Comparison of ENCODE assay signal across 12 cellular contexts in genomic region chr9:131999692-132000551, GRCh38.
DNase-seq lines count a peak whose midpoint lies in the region; ATAC-seq and TF ChIP-seq lines count a peak whose summit lies in the region.
"Had no signal": no experiment of that assay in that cellular context is flagged by ENCODE, and none has a peak within 500 bp of the region (broad histone marks: within the 10 kb centered on the region; RNA-seq: fewer than 3 reads in every experiment).

No MANE protein-coding gene starts in this region.

- H3K27me3 Mint-ChIP-seq in MCF 10A (ENCODE audit: insufficient read depth, unreplicated experiment), result no peaks in the 10 kb centered on the region
- no peaks in the 10 kb centered on the region for H3K27me3 Mint-ChIP-seq in stimulated activated naive CD8-positive, alpha-beta T cell treated with anti-CD3 and anti-CD28 coated beads, Interleukin-15, amount 100 ng/mL, for 72 hours

- H4K20me1 ChIP-seq in fibroblast of lung (ENCODE audit: control insufficient read depth, extremely low read depth, insufficient read depth, low read length), result no peaks in the 10 kb centered on the region

- TF ChIP-seq POLR2A in breast epithelium (IDR thresholded peaks at IDR 0.05), result no peak
- TF ChIP-seq POLR2A in prostate gland (IDR thresholded peaks at IDR 0.05), result no peak

- H3K9me3 Mint-ChIP-seq in MCF 10A (ENCODE audit: unreplicated experiment), result no peaks in the 10 kb centered on the region
- no peaks in the 10 kb centered on the region for H3K9me3 Mint-ChIP-seq in stimulated activated naive CD8-positive, alpha-beta T cell treated with anti-CD3 and anti-CD28 coated beads, Interleukin-15, amount 100 ng/mL, for 72 hours

- H3K4me1 Mint-ChIP-seq in MCF 10A (ENCODE audit: insufficient read depth, unreplicated experiment), result peaks cover 18% of the 10 kb centered on the region
- H3K4me1 Mint-ChIP-seq in stimulated activated naive CD8-positive, alpha-beta T cell treated with anti-CD3 and anti-CD28 coated beads, Interleukin-15, amount 100 ng/mL, for 72 hours, result peaks cover 52% of the 10 kb centered on the region

- POLR2A ChIA-PET in MCF 10A (lab: Yijun Ruan, JAX), result interaction anchor here (0.6 kb wide), 1 partner anchor 12 kb away, joined by 3 read pairs; no protein-coding TSS in a partner anchor

- no peak overlapping the region for H3K9ac ChIP-seq in fibroblast of lung (ENCODE audit: insufficient read depth, low read length)

- peak; percentile 86 for ATAC-seq in stimulated activated naive CD8-positive, alpha-beta T cell treated with anti-CD3 and anti-CD28 coated beads, Interleukin-15, amount 100 ng/mL, for 72 hours

- H3K27me3 ChIP-seq in breast epithelium (no peaks in the 10 kb centered on the region), SJSA1 (replicated peaks) (no peaks in the 10 kb centered on the region), fibroblast of lung (ENCODE audit: control insufficient read depth, insufficient read depth, low read length) (no peaks in the 10 kb centered on the region), prostate gland (replicated peaks; ENCODE audit: insufficient read depth) (no peaks in the 10 kb centered on the region)

- H3K4me2 ChIP-seq in fibroblast of lung (ENCODE audit: extremely low read depth, insufficient read depth, low read length), result no peak overlapping the region

- H3K9me3 ChIP-seq in breast epithelium (no peaks in the 10 kb centered on the region), SJSA1 (replicated peaks) (0 out of 2 replicates have a peak, but pooled peaks cover 4% of the 10 kb centered on the region), fibroblast of lung (ENCODE audit: control insufficient read depth, insufficient read depth, low read depth, low read length) (no peaks in the 10 kb centered on the region), prostate gland (no peaks in the 10 kb centered on the region)
- H3K9me3 ChIP-seq: left ventricle myocardium inferior had no signal

- H3K36me3 ChIP-seq in breast epithelium, result no peaks in the 10 kb centered on the region
- peaks cover 14% of the 10 kb centered on the region for H3K36me3 ChIP-seq in SJSA1
- H3K36me3 ChIP-seq in fibroblast of lung (ENCODE audit: control insufficient read depth, insufficient read depth, low read length), result no peaks in the 10 kb centered on the region
- no peaks in the 10 kb centered on the region for H3K36me3 ChIP-seq in prostate gland

- WGBS in prostate gland, result 89% methylated on average over 4 of the region's 4 CpGs

- CTCF ChIA-PET in MCF 10A (lab: Yijun Ruan, JAX), result no interaction called here

- no peak overlapping the region for H3K4me3 ChIP-seq in breast epithelium
- H3K4me3 ChIP-seq in SJSA1, result no peak overlapping the region
- no peak overlapping the region for H3K4me3 ChIP-seq in fibroblast of lung (replicated peaks in 1 of 4; ENCODE audit: control extremely low read depth in 1 of 4, insufficient read depth in 1 of 4, low read depth in 3 of 4, low read length in 4 of 4)
- H3K4me3 ChIP-seq in prostate gland, result no peak overlapping the region
- H3K4me3 ChIP-seq: left ventricle myocardium inferior had no signal

- no peaks in the 10 kb centered on the region for H3K4me1 ChIP-seq in breast epithelium
- H3K4me1 ChIP-seq in SJSA1 (replicated peaks), result peaks cover 21% of the 10 kb centered on the region
- H3K4me1 ChIP-seq in fibroblast of lung (ENCODE audit: control insufficient read depth, extremely low read depth, insufficient read depth, low read length), result peaks cover 12% of the 10 kb centered on the region
- no peaks in the 10 kb centered on the region for H3K4me1 ChIP-seq in prostate gland (replicated peaks)

- H3K27ac ChIP-seq in breast epithelium (no peak overlapping the region), SJSA1 (peak overlapping the region; percentile 58), fibroblast of lung (ENCODE audit: insufficient read depth, low read length) (no peak overlapping the region), prostate gland (no peak overlapping the region)
- H3K27ac ChIP-seq: left ventricle myocardium inferior had no signal

- TF ChIP-seq CTCF in MCF 10A (IDR thresholded peaks at IDR 0.05; ENCODE audit: unreplicated experiment) (no peak), breast epithelium (IDR thresholded peaks at IDR 0.05) (no peak), fibroblast of lung (conservative IDR thresholded peaks at IDR 0.05 in 1 of 2, IDR thresholded peaks at IDR 0.05 in 1 of 2; ENCODE audit: low read depth in 1 of 2, low read length in 2 of 2) (peak in 1 of 2 donors; percentile 8), GM13977 (IDR thresholded peaks at IDR 0.05; ENCODE audit: extremely low read depth, insufficient read depth, missing control alignments) (no peak), prostate gland (IDR thresholded peaks at IDR 0.05) (no peak)

- H3K79me2 ChIP-seq in fibroblast of lung (ENCODE audit: control insufficient read depth, insufficient read depth, low read length), result peaks cover 2% of the 10 kb centered on the region

- DNase-seq in MCF 10A (ENCODE audit: unreplicated experiment) (peak; percentile 42), breast epithelium (ENCODE audit: low spot score in 2 of 2) (no peak), SJSA1 (ENCODE audit: low read depth in 1 of 2, low spot score in 2 of 2) (peak in 1 of 2 experiments; percentile 64), fibroblast of lung (ENCODE audit: low read depth in 2 of 2) (peak; percentile 68 to 93), GDM1 (lab: John Stamatoyannopoulos, UW) (no peak), GM13977 (ENCODE audit: low spot score) (no peak), prostate gland (ENCODE audit: low spot score) (no peak)
- no peak for DNase-seq in stimulated activated naive CD8-positive, alpha-beta T cell treated with anti-CD3 and anti-CD28 coated beads, Interleukin-15, amount 100 ng/mL, for 72 hours
- DNase-seq: C1 segment of cervical spinal cord, left ventricle myocardium inferior, NCI-H82, posterior cingulate gyrus had no signal

- BruUV-seq in MCF 10A (replicated peaks; lab: Mats Ljungman, UMichigan), result no TSS peak

- H3K36me3 Mint-ChIP-seq in MCF 10A (ENCODE audit: insufficient read depth, unreplicated experiment), result no peaks in the 10 kb centered on the region

- no peak overlapping the region for H3K27ac Mint-ChIP-seq in MCF 10A (ENCODE audit: low read depth, unreplicated experiment)
- H3K27ac Mint-ChIP-seq in stimulated activated naive CD8-positive, alpha-beta T cell treated with anti-CD3 and anti-CD28 coated beads, Interleukin-15, amount 100 ng/mL, for 72 hours, result peak overlapping the region in 1 of 2 donors; percentile 12

- in situ Hi-C loops in GM13977 (cut with MboI; ENCODE audit: low pct_unique_long_range_greater_than_20kb, low sequenced_read_pairs, unreplicated experiment), result no loop called here

- intact Hi-C loops in MCF 10A (cut with micrococcal nuclease) (no loop called here), breast epithelium (cut with DNase I; ENCODE audit: low total_unique reads) (no loop called here), prostate gland (cut with DNase I) (no loop called here)

- H3K4me3 Mint-ChIP-seq in MCF 10A (ENCODE audit: unreplicated experiment), result no peak overlapping the region
- H3K4me3 Mint-ChIP-seq in stimulated activated naive CD8-positive, alpha-beta T cell treated with anti-CD3 and anti-CD28 coated beads, Interleukin-15, amount 100 ng/mL, for 72 hours, result no peak overlapping the region

- no peak overlapping the region for H2AFZ ChIP-seq in fibroblast of lung (ENCODE audit: low read length)

Comparison
In these comparisons a context has a peak if more than half of its experiments do, and no peak if none do; other contexts are left out.
1. DNase-seq: peak in MCF 10A (single experiment) and fibroblast of lung (2 of 2); none in breast epithelium (0 of 2), stimulated activated naive CD8-positive, alpha-beta T cell treated with anti-CD3 and anti-CD28 coated beads, Interleukin-15, amount 100 ng/mL, for 72 hours (0 of 2), GDM1 (single experiment), GM13977 (single experiment) and prostate gland (single experiment).